Comparison of ENCODE assay signal across 2 cellular contexts in the genomic region with DNA sequence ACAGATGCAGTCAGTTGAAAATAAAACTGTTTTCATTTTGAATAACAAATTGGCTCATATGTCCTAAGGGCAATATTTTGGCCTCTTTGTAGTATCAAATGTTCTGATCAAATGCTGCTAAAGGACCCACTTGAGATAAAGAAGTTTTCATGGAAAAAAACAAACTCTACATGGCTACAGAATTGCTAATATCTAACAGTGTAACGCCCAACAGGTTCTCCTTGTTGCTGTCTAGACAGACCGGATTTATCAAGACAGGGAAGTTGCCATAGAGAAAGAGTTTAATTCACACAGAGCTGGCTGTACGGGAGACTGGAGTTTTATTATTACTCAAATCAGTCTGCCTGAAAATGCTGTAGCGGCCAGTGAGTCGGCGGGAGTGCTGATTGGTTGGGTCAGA.
TF ChIP-seq lines count a peak whose summit lies in the region.

No MANE protein-coding gene starts in this region.

TF ChIP-seq in GM23338, 12 proteins besides CTCF, POLR2A, EP300 and RAD21 (continued from another document and continues in another):
- TF ChIP-seq, protein P1, sequence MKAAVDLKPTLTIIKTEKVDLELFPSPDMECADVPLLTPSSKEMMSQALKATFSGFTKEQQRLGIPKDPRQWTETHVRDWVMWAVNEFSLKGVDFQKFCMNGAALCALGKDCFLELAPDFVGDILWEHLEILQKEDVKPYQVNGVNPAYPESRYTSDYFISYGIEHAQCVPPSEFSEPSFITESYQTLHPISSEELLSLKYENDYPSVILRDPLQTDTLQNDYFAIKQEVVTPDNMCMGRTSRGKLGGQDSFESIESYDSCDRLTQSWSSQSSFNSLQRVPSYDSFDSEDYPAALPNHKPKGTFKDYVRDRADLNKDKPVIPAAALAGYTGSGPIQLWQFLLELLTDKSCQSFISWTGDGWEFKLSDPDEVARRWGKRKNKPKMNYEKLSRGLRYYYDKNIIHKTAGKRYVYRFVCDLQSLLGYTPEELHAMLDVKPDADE (IDR thresholded peaks at IDR 0.05) = no peak
- TF ChIP-seq ZNF331 (CRISPR knock-in tag; IDR thresholded peaks at IDR 0.05; ENCODE audit: low read depth) (no peak), JUNB (IDR thresholded peaks at IDR 0.05; ENCODE audit: unreplicated experiment) (no peak), STAT1 (IDR thresholded peaks at IDR 0.05; ENCODE audit: unreplicated experiment) (no peak), NANOG (IDR thresholded peaks at IDR 0.05; ENCODE audit: borderline replicate concordance) (no peak), ZNF114 (CRISPR knock-in tag; IDR thresholded peaks at IDR 0.05) (no peak), POLR2AphosphoS5 (IDR thresholded peaks at IDR 0.05; ENCODE audit: low read depth) (no peak), EZH2 (IDR thresholded peaks at IDR 0.05; ENCODE audit: low read depth, unreplicated experiment) (no peak), CREB1 (CRISPR knock-in tag; IDR thresholded peaks at IDR 0.05; ENCODE audit: low read depth) (no peak)
- TF ChIP-seq, protein P2, sequence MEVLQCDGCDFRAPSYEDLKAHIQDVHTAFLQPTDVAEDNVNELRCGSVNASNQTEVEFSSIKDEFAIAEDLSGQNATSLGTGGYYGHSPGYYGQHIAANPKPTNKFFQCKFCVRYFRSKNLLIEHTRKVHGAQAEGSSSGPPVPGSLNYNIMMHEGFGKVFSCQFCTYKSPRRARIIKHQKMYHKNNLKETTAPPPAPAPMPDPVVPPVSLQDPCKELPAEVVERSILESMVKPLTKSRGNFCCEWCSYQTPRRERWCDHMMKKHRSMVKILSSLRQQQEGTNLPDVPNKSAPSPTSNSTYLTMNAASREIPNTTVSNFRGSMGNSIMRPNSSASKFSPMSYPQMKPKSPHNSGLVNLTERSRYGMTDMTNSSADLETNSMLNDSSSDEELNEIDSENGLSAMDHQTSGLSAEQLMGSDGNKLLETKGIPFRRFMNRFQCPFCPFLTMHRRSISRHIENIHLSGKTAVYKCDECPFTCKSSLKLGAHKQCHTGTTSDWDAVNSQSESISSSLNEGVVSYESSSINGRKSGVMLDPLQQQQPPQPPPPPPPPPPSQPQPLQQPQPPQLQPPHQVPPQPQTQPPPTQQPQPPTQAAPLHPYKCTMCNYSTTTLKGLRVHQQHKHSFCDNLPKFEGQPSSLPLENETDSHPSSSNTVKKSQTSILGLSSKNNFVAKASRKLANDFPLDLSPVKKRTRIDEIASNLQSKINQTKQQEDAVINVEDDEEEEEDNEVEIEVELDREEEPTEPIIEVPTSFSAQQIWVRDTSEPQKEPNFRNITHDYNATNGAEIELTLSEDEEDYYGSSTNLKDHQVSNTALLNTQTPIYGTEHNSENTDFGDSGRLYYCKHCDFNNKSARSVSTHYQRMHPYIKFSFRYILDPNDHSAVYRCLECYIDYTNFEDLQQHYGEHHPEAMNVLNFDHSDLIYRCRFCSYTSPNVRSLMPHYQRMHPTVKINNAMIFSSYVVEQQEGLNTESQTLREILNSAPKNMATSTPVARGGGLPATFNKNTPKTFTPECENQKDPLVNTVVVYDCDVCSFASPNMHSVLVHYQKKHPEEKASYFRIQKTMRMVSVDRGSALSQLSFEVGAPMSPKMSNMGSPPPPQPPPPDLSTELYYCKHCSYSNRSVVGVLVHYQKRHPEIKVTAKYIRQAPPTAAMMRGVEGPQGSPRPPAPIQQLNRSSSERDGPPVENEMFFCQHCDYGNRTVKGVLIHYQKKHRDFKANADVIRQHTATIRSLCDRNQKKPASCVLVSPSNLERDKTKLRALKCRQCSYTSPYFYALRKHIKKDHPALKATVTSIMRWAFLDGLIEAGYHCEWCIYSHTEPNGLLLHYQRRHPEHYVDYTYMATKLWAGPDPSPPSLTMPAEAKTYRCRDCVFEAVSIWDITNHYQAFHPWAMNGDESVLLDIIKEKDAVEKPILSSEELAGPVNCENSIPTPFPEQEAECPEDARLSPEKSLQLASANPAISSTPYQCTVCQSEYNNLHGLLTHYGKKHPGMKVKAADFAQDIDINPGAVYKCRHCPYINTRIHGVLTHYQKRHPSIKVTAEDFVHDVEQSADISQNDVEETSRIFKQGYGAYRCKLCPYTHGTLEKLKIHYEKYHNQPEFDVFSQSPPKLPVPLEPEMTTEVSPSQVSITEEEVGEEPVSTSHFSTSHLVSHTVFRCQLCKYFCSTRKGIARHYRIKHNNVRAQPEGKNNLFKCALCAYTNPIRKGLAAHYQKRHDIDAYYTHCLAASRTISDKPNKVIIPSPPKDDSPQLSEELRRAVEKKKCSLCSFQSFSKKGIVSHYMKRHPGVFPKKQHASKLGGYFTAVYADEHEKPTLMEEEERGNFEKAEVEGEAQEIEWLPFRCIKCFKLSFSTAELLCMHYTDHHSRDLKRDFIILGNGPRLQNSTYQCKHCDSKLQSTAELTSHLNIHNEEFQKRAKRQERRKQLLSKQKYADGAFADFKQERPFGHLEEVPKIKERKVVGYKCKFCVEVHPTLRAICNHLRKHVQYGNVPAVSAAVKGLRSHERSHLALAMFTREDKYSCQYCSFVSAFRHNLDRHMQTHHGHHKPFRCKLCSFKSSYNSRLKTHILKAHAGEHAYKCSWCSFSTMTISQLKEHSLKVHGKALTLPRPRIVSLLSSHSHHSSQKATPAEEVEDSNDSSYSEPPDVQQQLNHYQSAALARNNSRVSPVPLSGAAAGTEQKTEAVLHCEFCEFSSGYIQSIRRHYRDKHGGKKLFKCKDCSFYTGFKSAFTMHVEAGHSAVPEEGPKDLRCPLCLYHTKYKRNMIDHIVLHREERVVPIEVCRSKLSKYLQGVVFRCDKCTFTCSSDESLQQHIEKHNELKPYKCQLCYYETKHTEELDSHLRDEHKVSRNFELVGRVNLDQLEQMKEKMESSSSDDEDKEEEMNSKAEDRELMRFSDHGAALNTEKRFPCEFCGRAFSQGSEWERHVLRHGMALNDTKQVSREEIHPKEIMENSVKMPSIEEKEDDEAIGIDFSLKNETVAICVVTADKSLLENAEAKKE (CRISPR knock-in tag; IDR thresholded peaks at IDR 0.05) = no peak

TF ChIP-seq in K562, 482 proteins besides CTCF, POLR2A, EP300 and RAD21:
- TF ChIP-seq NFYB (IDR thresholded peaks at IDR 0.05; ENCODE audit: extremely low read depth, insufficient read length) = peak; percentile 24
- TF ChIP-seq, protein P3, sequence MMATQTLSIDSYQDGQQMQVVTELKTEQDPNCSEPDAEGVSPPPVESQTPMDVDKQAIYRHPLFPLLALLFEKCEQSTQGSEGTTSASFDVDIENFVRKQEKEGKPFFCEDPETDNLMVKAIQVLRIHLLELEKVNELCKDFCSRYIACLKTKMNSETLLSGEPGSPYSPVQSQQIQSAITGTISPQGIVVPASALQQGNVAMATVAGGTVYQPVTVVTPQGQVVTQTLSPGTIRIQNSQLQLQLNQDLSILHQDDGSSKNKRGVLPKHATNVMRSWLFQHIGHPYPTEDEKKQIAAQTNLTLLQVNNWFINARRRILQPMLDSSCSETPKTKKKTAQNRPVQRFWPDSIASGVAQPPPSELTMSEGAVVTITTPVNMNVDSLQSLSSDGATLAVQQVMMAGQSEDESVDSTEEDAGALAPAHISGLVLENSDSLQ (IDR thresholded peaks at IDR 0.05) = no peak
TF ChIP-seq in K562: peak in this region for 1.
